Comparison of ENCODE assay signal across 30 cellular contexts in genomic region chr6:13391537-13391936, GRCh38.
"Had no signal": no experiment of that assay in that cellular context is flagged by ENCODE, and none has a peak within 500 bp of the region (broad histone marks: within the 10 kb centered on the region; RNA-seq: fewer than 3 reads in every experiment).

No MANE protein-coding gene starts in this region.

- H3K36me3 Mint-ChIP-seq: activated CD4-positive, alpha-beta memory T cell treated with anti-CD3 and anti-CD28 coated beads for 36 hours had no signal

- H3K27me3 Mint-ChIP-seq: activated CD4-positive, alpha-beta memory T cell treated with anti-CD3 and anti-CD28 coated beads for 36 hours; activated CD4-positive, alpha-beta T cell treated with anti-CD3 and anti-CD28 coated beads for 36 hours; activated CD4-positive, alpha-beta T cell treated with anti-CD3 and anti-CD28 coated beads, Interleukin-2, amount 10 ng/mL, durations not matched to agents 24 days and 14 days; activated CD8-positive, alpha-beta memory T cell treated with anti-CD3 and anti-CD28 coated beads, Interleukin-2, amount 10 ng/mL, durations not matched to agents 7 days and 5 days; activated naive CD4-positive, alpha-beta T cell treated with anti-CD3 and anti-CD28 coated beads, Interleukin-2, amount 50 U/mL, for 24 hours; activated naive CD8-positive, alpha-beta T cell treated with anti-CD3 and anti-CD28 coated beads, Interleukin-2, amount 50 U/mL, for 24 hours had no signal

- DNase-seq: activated CD4-positive, alpha-beta memory T cell treated with anti-CD3 and anti-CD28 coated beads for 36 hours; activated CD4-positive, alpha-beta T cell treated with anti-CD3 and anti-CD28 coated beads for 36 hours; activated CD4-positive, alpha-beta T cell treated with anti-CD3 and anti-CD28 coated beads, Interleukin-2, amount 10 ng/mL, durations not matched to agents 24 days and 14 days; activated CD4-positive, CD25-positive, alpha-beta regulatory T cell; activated CD4-positive, CD25-positive, alpha-beta regulatory T cell treated with anti-CD3 and anti-CD28 coated beads, Interleukin-2, amount 50 U/mL, for 72 hours; activated CD8-positive, alpha-beta memory T cell treated with anti-CD3 and anti-CD28 coated beads, Interleukin-2, amount 10 ng/mL, durations not matched to agents 7 days and 5 days; activated CD8-positive, alpha-beta memory T cell treated with anti-CD3 and anti-CD28 coated beads, Interleukin-2, amount 50 U/mL, for 4 hours; activated CD8-positive, alpha-beta T cell treated with anti-CD3 and anti-CD28 coated beads, Interleukin-2, amount 10 ng/mL, durations not matched to agents 7 days and 5 days; activated effector memory CD4-positive, alpha-beta T cell treated with anti-CD3 and anti-CD28 coated beads, Interleukin-2, amount 50 U/mL, for 16 hours; activated naive CD4-positive, alpha-beta T cell treated with anti-CD3 and anti-CD28 coated beads for 36 hours; activated naive CD8-positive, alpha-beta T cell treated with anti-CD3 and anti-CD28 coated beads for 36 hours; activated naive CD8-positive, alpha-beta T cell treated with anti-CD3 and anti-CD28 coated beads, Interleukin-2, amount 50 U/mL, for 24 hours; activated T-cell treated with anti-CD3 and anti-CD28 coated beads, Interleukin-2, amount 50 U/mL, for 1 hour; activated T-cell treated with anti-CD3 and anti-CD28 coated beads, Interleukin-2, amount 50 U/mL, for 48 hours; amygdala; aorta; body of pancreas; caudate nucleus; cerebellar nuclear complex; colonic mucosa; effector memory CD4-positive, alpha-beta T cell; endodermal cell; foreskin fibroblast; T-helper 1 cell; T-helper 2 cell had no signal

- H3K9me3 ChIP-seq: adrenal gland, body of pancreas, colonic mucosa had no signal

- H3K9me3 Mint-ChIP-seq: activated naive CD4-positive, alpha-beta T cell treated with anti-CD3 and anti-CD28 coated beads, Interleukin-2, amount 50 U/mL, for 24 hours had no signal

- H3K4me3 Mint-ChIP-seq: activated CD4-positive, alpha-beta memory T cell treated with anti-CD3 and anti-CD28 coated beads for 36 hours; activated CD4-positive, alpha-beta T cell treated with anti-CD3 and anti-CD28 coated beads for 36 hours; activated CD4-positive, alpha-beta T cell treated with anti-CD3 and anti-CD28 coated beads, Interleukin-2, amount 10 ng/mL, durations not matched to agents 24 days and 14 days; activated CD8-positive, alpha-beta memory T cell treated with anti-CD3 and anti-CD28 coated beads, Interleukin-2, amount 10 ng/mL, durations not matched to agents 7 days and 5 days; activated CD8-positive, alpha-beta T cell treated with anti-CD3 and anti-CD28 coated beads, Interleukin-2, amount 10 ng/mL, durations not matched to agents 7 days and 5 days; activated naive CD4-positive, alpha-beta T cell treated with anti-CD3 and anti-CD28 coated beads for 36 hours; activated naive CD8-positive, alpha-beta T cell treated with anti-CD3 and anti-CD28 coated beads for 36 hours; activated naive CD8-positive, alpha-beta T cell treated with anti-CD3 and anti-CD28 coated beads, Interleukin-2, amount 50 U/mL, for 24 hours; activated T-helper 1 cell treated with anti-CD3 and anti-CD28 coated beads, Interleukin-12 subunit alpha, Interleukin-12 subunit beta, Interleukin-2, Interleukin-4 antibody, amounts not matched to agents 30 ng/mL and 10 ng/mL and 1 ng/mL, durations not matched to agents 14 hours and 24 hours and 36 hours; endodermal cell had no signal

- H3K4me3 ChIP-seq: adrenal gland, body of pancreas, colonic mucosa had no signal

- H3K36me3 ChIP-seq: adrenal gland, colonic mucosa had no signal

- H3K27me3 ChIP-seq: body of pancreas, colonic mucosa had no signal

- H3K27ac ChIP-seq: adrenal gland, body of pancreas, colonic mucosa had no signal

- ATAC-seq: activated CD4-positive, alpha-beta T cell treated with anti-CD3 and anti-CD28 coated beads for 36 hours; activated CD8-positive, alpha-beta memory T cell treated with anti-CD3 and anti-CD28 coated beads, Interleukin-2, amount 10 ng/mL, durations not matched to agents 7 days and 5 days; activated CD8-positive, alpha-beta T cell treated with anti-CD3 and anti-CD28 coated beads, Interleukin-2, amount 10 ng/mL, durations not matched to agents 7 days and 5 days; activated naive CD8-positive, alpha-beta T cell treated with anti-CD3 and anti-CD28 coated beads, Interleukin-2, amount 50 U/mL, for 24 hours; body of pancreas; esophagus mucosa had no signal

- H3K27ac Mint-ChIP-seq: activated CD4-positive, alpha-beta memory T cell treated with anti-CD3 and anti-CD28 coated beads for 36 hours; activated CD4-positive, alpha-beta T cell treated with anti-CD3 and anti-CD28 coated beads for 36 hours; activated CD4-positive, alpha-beta T cell treated with anti-CD3 and anti-CD28 coated beads, Interleukin-2, amount 10 ng/mL, durations not matched to agents 24 days and 14 days; activated CD8-positive, alpha-beta memory T cell treated with anti-CD3 and anti-CD28 coated beads, Interleukin-2, amount 10 ng/mL, durations not matched to agents 7 days and 5 days; activated naive CD4-positive, alpha-beta T cell treated with anti-CD3 and anti-CD28 coated beads for 36 hours; activated naive CD4-positive, alpha-beta T cell treated with anti-CD3 and anti-CD28 coated beads, Interleukin-2, amount 50 U/mL, for 24 hours; activated naive CD8-positive, alpha-beta T cell treated with anti-CD3 and anti-CD28 coated beads for 36 hours; activated naive CD8-positive, alpha-beta T cell treated with anti-CD3 and anti-CD28 coated beads, Interleukin-2, amount 50 U/mL, for 24 hours; activated T-helper 1 cell treated with anti-CD3 and anti-CD28 coated beads, Interleukin-12 subunit alpha, Interleukin-12 subunit beta, Interleukin-2, Interleukin-4 antibody, amounts not matched to agents 30 ng/mL and 10 ng/mL and 1 ng/mL, durations not matched to agents 14 hours and 24 hours and 36 hours; activated T-helper 2 cell treated with anti-CD3 and anti-CD28 coated beads, Interferon-gamma antibody, Interleukin-2, Interleukin-4, amounts not matched to agents 10 μg/mL and 5 μg/mL and 100 μg/mL, durations not matched to agents 14 hours and 24 hours and 36 hours; endodermal cell had no signal
